ENCODE assay signal across 8 cellular contexts in genomic region chr7:4682621-4683042, GRCh38. TPM values are rescaled to one million over a fixed set of nuclear protein-coding genes. Genes with fewer than 3 reads are reported as not detected.
DNase-seq lines count a peak whose midpoint lies in the region; ATAC-seq and TF ChIP-seq lines count a peak whose summit lies in the region.

No MANE protein-coding gene starts in this region.

- DNase-seq in HAP-1 (ENCODE audit: low spot score in 2 of 2) (peak in 1 of 2 experiments; percentile 49), MM.1S (peak; percentile 42), nephron progenitor cell (peak; percentile 49), vagina (ENCODE audit: extremely low spot score in 2 of 2) (no peak), kidney glomerular epithelial cell (lab: John Stamatoyannopoulos, UW) (no peak)
- peak; percentile 45 for DNase-seq in activated CD8-positive, alpha-beta memory T cell treated with anti-CD3 and anti-CD28 coated beads, Interleukin-2, amount 50 U/mL, for 4 hours

- peaks cover 10% of the 10 kb centered on the region for H3K9me3 Mint-ChIP-seq in nephron progenitor cell

- peaks cover 52% of the 10 kb centered on the region for H3K79me2 ChIP-seq in MM.1S (ENCODE audit: low read length)

- H3K4me1 Mint-ChIP-seq in nephron progenitor cell, result peaks cover 37% of the 10 kb centered on the region

- H3K27me3 ChIP-seq in HAP-1 (ENCODE audit: low read depth), result no peaks in the 10 kb centered on the region
- H3K27me3 ChIP-seq in MM.1S (replicated peaks; ENCODE audit: insufficient read depth, low read length), result no peaks in the 10 kb centered on the region; the same call in 1 of the 2 replicates
- H3K27me3 ChIP-seq in vagina, result no peaks in the 10 kb centered on the region

- H4K20me1 ChIP-seq in MM.1S (ENCODE audit: insufficient read depth, low read length), result peaks cover 6% of the 10 kb centered on the region; the same call in 1 of the 2 replicates

- H3K27ac ChIP-seq in MM.1S (ENCODE audit: low read length) (no peak overlapping the region), vagina (peak overlapping the region; percentile 98)

- H2AFZ ChIP-seq in MM.1S (ENCODE audit: low read length), result no peak overlapping the region; the same call in 1 of the 2 replicates

- H3K4me2 ChIP-seq in MM.1S (ENCODE audit: low read depth, low read length), result peak overlapping the region; percentile 85; the same call in 1 of the 2 replicates

- intact Hi-C loops in vagina (cut with DNase I), result loop anchor here (1.0 kb wide), 1 partner anchor 40 kb away; no protein-coding TSS in a partner anchor

- peak overlapping the region; percentile 92 for H3K4me3 Mint-ChIP-seq in nephron progenitor cell

- in situ Hi-C loops in HAP-1 (cut with MboI; ENCODE audit: low sequenced_read_pairs), result loop anchor here (5.0 kb wide), 1 partner anchor 70 kb away; no protein-coding TSS in a partner anchor

- H3F3A ChIP-seq in MM.1S (ENCODE audit: insufficient read depth, low read length), result peaks cover 8% of the 10 kb centered on the region; the same call in 1 of the 2 replicates

- no peaks in the 10 kb centered on the region for H3K9me2 ChIP-seq in MM.1S (replicated peaks; ENCODE audit: insufficient read depth, low read length)

- H3K9ac ChIP-seq in MM.1S (ENCODE audit: low read length), result peak overlapping the region; percentile 78

- no peak overlapping the region for H3K27ac Mint-ChIP-seq in nephron progenitor cell

- peak; percentile 19 for ATAC-seq in esophagus mucosa

- H3K4me1 ChIP-seq in HAP-1 (peaks cover 6% of the 10 kb centered on the region), MM.1S (ENCODE audit: low read length) (peaks cover 9% of the 10 kb centered on the region; the same call in 1 of the 2 replicates), vagina (peaks cover 41% of the 10 kb centered on the region)

- H3K9me3 ChIP-seq in HAP-1 (no peaks in the 10 kb centered on the region), MM.1S (replicated peaks; ENCODE audit: insufficient read depth, low read length) (no peaks in the 10 kb centered on the region), vagina (no peaks in the 10 kb centered on the region)

- H3K27me3 Mint-ChIP-seq in nephron progenitor cell (ENCODE audit: low read depth, poor library complexity), result peaks cover 40% of the 10 kb centered on the region

- peak; percentile 21; the same call in 1 of the 2 replicates for TF ChIP-seq CTCF in GM12874 (IDR thresholded peaks at IDR 0.05; ENCODE audit: insufficient read depth, low read depth, low read length)
- TF ChIP-seq CTCF in MM.1S (IDR thresholded peaks at IDR 0.05; ENCODE audit: low read length), result peak; percentile 7; the same call in 1 of the 2 replicates
- no peak for TF ChIP-seq CTCF in nephron progenitor cell (IDR thresholded peaks at IDR 0.05)
- TF ChIP-seq CTCF in vagina (IDR thresholded peaks at IDR 0.05), result no peak

- H3K36me3 Mint-ChIP-seq in nephron progenitor cell (ENCODE audit: low read depth), result peaks cover 17% of the 10 kb centered on the region

- peaks cover 6% of the 10 kb centered on the region; the same call in 1 of the 2 replicates for H3K36me3 ChIP-seq in HAP-1 (replicated peaks)
- H3K36me3 ChIP-seq in MM.1S (replicated peaks; ENCODE audit: insufficient read depth, low read length), result no peaks in the 10 kb centered on the region
- H3K36me3 ChIP-seq in vagina, result no peaks in the 10 kb centered on the region

- H3K4me3 ChIP-seq in HAP-1, result peak overlapping the region; percentile 68
- H3K4me3 ChIP-seq in MM.1S (ENCODE audit: low read length), result peak overlapping the region; percentile 89
- H3K4me3 ChIP-seq in vagina, result peak overlapping the region; percentile 90 to 97

- TF ChIP-seq POLR2A in vagina (IDR thresholded peaks at IDR 0.05), result no peak

RNA-seq across cellular contexts. Expression of gene FOXK1, which starts 0.5 kb away (rescaled TPM):
- 21.7 TPM for total RNA-seq in esophagus mucosa
- total RNA-seq in vagina, result 28.5 TPM

Comparison
In these comparisons a context has a peak if more than half of its experiments do, and no peak if none do; other contexts are left out.
1. CTCF ChIP-seq: peak in GM12874 (single experiment) and MM.1S (single experiment); none in nephron progenitor cell (single experiment) and vagina (0 of 3).
2. DNase-seq: peak in MM.1S (single experiment), activated CD8-positive, alpha-beta memory T cell treated with anti-CD3 and anti-CD28 coated beads, Interleukin-2, amount 50 U/mL, for 4 hours (single experiment) and nephron progenitor cell (single experiment); none in vagina (0 of 2) and kidney glomerular epithelial cell (single experiment).
3. Peak in every context shown above with its lines, with median percentiles within 50 percentile points of each other: H3K4me3 ChIP-seq.